Comparison of ENCODE assay signal across 13 cellular contexts in the genomic region with DNA sequence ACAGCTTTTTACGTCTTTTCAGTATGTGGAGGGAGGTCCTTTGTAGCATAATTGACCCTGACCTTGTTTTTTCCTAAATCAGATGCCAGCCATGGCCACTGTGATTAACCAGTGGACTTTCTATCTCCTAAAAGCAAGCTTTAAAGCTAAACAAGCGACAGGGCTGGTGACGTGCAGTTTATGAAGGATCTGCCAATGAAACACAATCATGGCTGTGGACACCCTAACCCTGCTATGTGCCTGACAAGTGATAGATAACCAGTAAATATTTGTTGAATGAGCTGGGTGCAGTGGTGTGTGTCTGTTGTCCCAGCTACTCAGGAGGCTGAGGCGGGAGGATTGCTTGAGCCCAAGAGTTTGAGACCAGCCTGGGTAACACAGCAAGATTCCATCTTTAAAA.
DNase-seq lines count a peak whose midpoint lies in the region; ATAC-seq lines count a peak whose summit lies in the region.
"Had no signal": no experiment of that assay in that cellular context is flagged by ENCODE, and none has a peak within 500 bp of the region (broad histone marks: within the 10 kb centered on the region; RNA-seq: fewer than 3 reads in every experiment).

No MANE protein-coding gene starts in this region.

- H3K27ac Mint-ChIP-seq in T-helper 1 cell treated with Interleukin-12 subunit alpha and Interleukin-12 subunit beta and Interleukin-4 antibody, amounts not matched to agents 30 μg/mL and 1 μg/mL, for 36 hours = peak overlapping the region; percentile 91
- peak overlapping the region; percentile 64 for H3K27ac Mint-ChIP-seq in activated CD4-positive, alpha-beta memory T cell treated with anti-CD3 and anti-CD28 coated beads, Interleukin-2, amount 10 ng/mL, durations not matched to agents 7 days and 5 days
- H3K27ac Mint-ChIP-seq: stimulated activated naive B cell treated with anti-CD40 and anti-IgM and Interleukin-4, amounts not matched to agents 10 μg/mL and 1 μg/mL and 100 μg/mL, for 72 hours; type B pancreatic cell had no signal

- CTCF ChIA-PET in activated CD4-positive, alpha-beta memory T cell treated with anti-CD3 and anti-CD28 coated beads, Interleukin-2, amount 10 ng/mL, durations not matched to agents 7 days and 5 days (lab: Charles Lee) = interaction anchor here (0.9 to 1.9 kb wide), 10 partner anchors 8 to 243 kb away, joined by 3 to 7 read pairs (median 4); partner anchors contain the start of gene MTFP1

- no peaks in the 10 kb centered on the region for H3K27me3 Mint-ChIP-seq in T-helper 1 cell treated with Interleukin-12 subunit alpha and Interleukin-12 subunit beta and Interleukin-4 antibody, amounts not matched to agents 30 μg/mL and 1 μg/mL, for 36 hours (ENCODE audit: low read depth)
- no peaks in the 10 kb centered on the region for H3K27me3 Mint-ChIP-seq in activated CD4-positive, alpha-beta memory T cell treated with anti-CD3 and anti-CD28 coated beads, Interleukin-2, amount 10 ng/mL, durations not matched to agents 7 days and 5 days

- no peak for DNase-seq in T-helper 1 cell
- DNase-seq in NCI-H2029 treated with DMSO at 0.1 percent for 48 hours (lab: John Stamatoyannopoulos, UW) = peak; percentile 87
- DNase-seq in activated CD4-positive, alpha-beta memory T cell treated with anti-CD3 and anti-CD28 coated beads, Interleukin-2, amount 10 ng/mL, durations not matched to agents 7 days and 5 days = no peak
- peak; percentile 90 for DNase-seq in kidney glomerular epithelial cell (lab: John Stamatoyannopoulos, UW)
- DNase-seq in NCI-H2107 treated with DMSO at 0.1 percent for 48 hours (lab: John Stamatoyannopoulos, UW; ENCODE audit: unreplicated experiment) = no peak
- DNase-seq: activated gamma-delta T cell treated with Interleukin-2 at 50 U/mL for 16 hours; NCI-H1105; NCI-H2171 treated with DMSO at 0.1 percent for 48 hours; stimulated activated naive B cell treated with anti-CD40 and anti-IgM and Interleukin-4, amounts not matched to agents 10 μg/mL and 1 μg/mL and 100 μg/mL, for 72 hours had no signal

- H3K4me3 Mint-ChIP-seq in T-helper 1 cell treated with Interleukin-12 subunit alpha and Interleukin-12 subunit beta and Interleukin-4 antibody, amounts not matched to agents 30 μg/mL and 1 μg/mL, for 36 hours = no peak overlapping the region
- no peak overlapping the region for H3K4me3 Mint-ChIP-seq in activated CD4-positive, alpha-beta memory T cell treated with anti-CD3 and anti-CD28 coated beads, Interleukin-2, amount 10 ng/mL, durations not matched to agents 7 days and 5 days
- H3K4me3 Mint-ChIP-seq: stimulated activated naive B cell treated with anti-CD40 and anti-IgM and Interleukin-4, amounts not matched to agents 10 μg/mL and 1 μg/mL and 100 μg/mL, for 72 hours; type B pancreatic cell had no signal

- peaks cover 3% of the 10 kb centered on the region for H3K9me3 Mint-ChIP-seq in T-helper 1 cell treated with Interleukin-12 subunit alpha and Interleukin-12 subunit beta and Interleukin-4 antibody, amounts not matched to agents 30 μg/mL and 1 μg/mL, for 36 hours
- no peaks in the 10 kb centered on the region for H3K9me3 Mint-ChIP-seq in activated CD4-positive, alpha-beta memory T cell treated with anti-CD3 and anti-CD28 coated beads, Interleukin-2, amount 10 ng/mL, durations not matched to agents 7 days and 5 days
- H3K9me3 Mint-ChIP-seq: stimulated activated naive B cell treated with anti-CD40 and anti-IgM and Interleukin-4, amounts not matched to agents 10 μg/mL and 1 μg/mL and 100 μg/mL, for 72 hours; type B pancreatic cell had no signal

- POLR2A ChIA-PET in activated CD4-positive, alpha-beta memory T cell treated with anti-CD3 and anti-CD28 coated beads, Interleukin-2, amount 10 ng/mL, durations not matched to agents 7 days and 5 days (lab: Charles Lee) = interaction anchor here (0.7 to 4.0 kb wide), 12 partner anchors 9 to 84 kb away, joined by 3 to 35 read pairs (median 8); partner anchors contain the start of genes LIF and OSM

- H3K36me3 Mint-ChIP-seq in T-helper 1 cell treated with Interleukin-12 subunit alpha and Interleukin-12 subunit beta and Interleukin-4 antibody, amounts not matched to agents 30 μg/mL and 1 μg/mL, for 36 hours (ENCODE audit: low read depth) = peaks cover 2% of the 10 kb centered on the region
- peaks cover 3% of the 10 kb centered on the region for H3K36me3 Mint-ChIP-seq in activated CD4-positive, alpha-beta memory T cell treated with anti-CD3 and anti-CD28 coated beads, Interleukin-2, amount 10 ng/mL, durations not matched to agents 7 days and 5 days (ENCODE audit: low read depth)
- H3K36me3 Mint-ChIP-seq: stimulated activated naive B cell treated with anti-CD40 and anti-IgM and Interleukin-4, amounts not matched to agents 10 μg/mL and 1 μg/mL and 100 μg/mL, for 72 hours; type B pancreatic cell had no signal

- ATAC-seq in GM19463 (IDR thresholded peaks at IDR 0.05; ENCODE audit: unreplicated experiment) (no peak), HG03097 (IDR thresholded peaks at IDR 0.05; ENCODE audit: low FRiP score, unreplicated experiment) (no peak)
- ATAC-seq: stimulated activated naive B cell treated with anti-CD40 and anti-IgM and Interleukin-4, amounts not matched to agents 10 μg/mL and 1 μg/mL and 100 μg/mL, for 72 hours had no signal

- H3K4me1 Mint-ChIP-seq in T-helper 1 cell treated with Interleukin-12 subunit alpha and Interleukin-12 subunit beta and Interleukin-4 antibody, amounts not matched to agents 30 μg/mL and 1 μg/mL, for 36 hours (ENCODE audit: low read depth) = peaks cover 86% of the 10 kb centered on the region
- peaks cover 94% of the 10 kb centered on the region for H3K4me1 Mint-ChIP-seq in activated CD4-positive, alpha-beta memory T cell treated with anti-CD3 and anti-CD28 coated beads, Interleukin-2, amount 10 ng/mL, durations not matched to agents 7 days and 5 days

Comparison
In these comparisons a context has a peak if more than half of its experiments do, and no peak if none do; other contexts are left out.
1. DNase-seq: peak in NCI-H2029 treated with DMSO at 0.1 percent for 48 hours (single experiment) and kidney glomerular epithelial cell (single experiment); none in T-helper 1 cell (0 of 5), activated CD4-positive, alpha-beta memory T cell treated with anti-CD3 and anti-CD28 coated beads, Interleukin-2, amount 10 ng/mL, durations not matched to agents 7 days and 5 days (single experiment) and NCI-H2107 treated with DMSO at 0.1 percent for 48 hours (single experiment).